Comparison of ENCODE assay signal across 1 cellular context in genomic region chr1:26363549-26364448, GRCh38.
TF ChIP-seq lines count a peak whose summit lies in the region.

No MANE protein-coding gene starts in this region.

TF ChIP-seq in HepG2, 621 proteins besides CTCF, POLR2A, EP300 and RAD21 (continued from another document and continues in another):
- TF ChIP-seq ZNF333 (CRISPR knock-in tag; IDR thresholded peaks at IDR 0.05; ENCODE audit: borderline replicate concordance) (no peak), JUND (CRISPR knock-in tag; IDR thresholded peaks at IDR 0.05) (no peak), NFKBIZ (CRISPR knock-in tag; IDR thresholded peaks at IDR 0.05) (no peak), ZNF331 (CRISPR knock-in tag; IDR thresholded peaks at IDR 0.05) (peak; percentile 52; the same call in 1 of the 2 replicates), CCDC6 (CRISPR knock-in tag; IDR thresholded peaks at IDR 0.05) (0 out of 2 replicates have a peak, but pooled peaks have one; percentile 14), DBP (CRISPR knock-in tag; IDR thresholded peaks at IDR 0.05; ENCODE audit: not compliant biosample characterization) (no peak), SIX1 (CRISPR knock-in tag; IDR thresholded peaks at IDR 0.05; ENCODE audit: borderline replicate concordance) (no peak), ZNF770 (CRISPR knock-in tag; IDR thresholded peaks at IDR 0.05) (peak; percentile 60), ZNF451 (CRISPR knock-in tag; IDR thresholded peaks at IDR 0.05) (0 out of 2 replicates have a peak, but pooled peaks have one; percentile 25), ZNF18 (CRISPR knock-in tag; IDR thresholded peaks at IDR 0.05; ENCODE audit: insufficient replicate concordance) (no peak), TIGD3 (CRISPR knock-in tag; IDR thresholded peaks at IDR 0.05; ENCODE audit: borderline replicate concordance) (no peak), ZNF367 (CRISPR knock-in tag; IDR thresholded peaks at IDR 0.05; ENCODE audit: borderline replicate concordance) (no peak), ZSCAN25 (CRISPR knock-in tag; IDR thresholded peaks at IDR 0.05) (no peak), SMAD1 (CRISPR knock-in tag; IDR thresholded peaks at IDR 0.05; ENCODE audit: borderline replicate concordance, low read depth) (no peak), ZSCAN5A (CRISPR knock-in tag; IDR thresholded peaks at IDR 0.05; ENCODE audit: borderline replicate concordance) (no peak), FOSL2 (CRISPR knock-in tag; IDR thresholded peaks at IDR 0.05) (peak; percentile 54), ELF3 (CRISPR knock-in tag; IDR thresholded peaks at IDR 0.05) (peak; percentile 56; the same call in 1 of the 2 replicates), ZNF580 (CRISPR knock-in tag; IDR thresholded peaks at IDR 0.05; ENCODE audit: borderline replicate concordance, low read depth) (peak; percentile 58; the same call in 1 of the 2 replicates), KLF9 (CRISPR knock-in tag; IDR thresholded peaks at IDR 0.05; ENCODE audit: low read depth) (no peak), KDM2A (CRISPR knock-in tag; IDR thresholded peaks at IDR 0.05; ENCODE audit: borderline replicate concordance, low read depth) (peak; percentile 87; the same call in 1 of the 2 replicates), TSC22D2 (CRISPR knock-in tag; IDR thresholded peaks at IDR 0.05; ENCODE audit: borderline replicate concordance) (0 out of 2 replicates have a peak, but pooled peaks have one; percentile 46), NFYC (CRISPR knock-in tag; IDR thresholded peaks at IDR 0.05) (no peak), ZNF773 (CRISPR knock-in tag; IDR thresholded peaks at IDR 0.05; ENCODE audit: borderline replicate concordance) (no peak), NCOR1 (IDR thresholded peaks at IDR 0.05; ENCODE audit: borderline replicate concordance, low read length) (no peak), HBP1 (CRISPR knock-in tag; IDR thresholded peaks at IDR 0.05; ENCODE audit: low read depth) (no peak), CERS6 (CRISPR knock-in tag; IDR thresholded peaks at IDR 0.05) (no peak), PITX1 (CRISPR knock-in tag; IDR thresholded peaks at IDR 0.05) (peak; percentile 37; the same call in 1 of the 2 replicates), CHD4 (IDR thresholded peaks at IDR 0.05; ENCODE audit: borderline replicate concordance, low read length) (no peak), ZNF501 (CRISPR knock-in tag; IDR thresholded peaks at IDR 0.05) (peak; percentile 56), PAXIP1 (CRISPR knock-in tag; conservative IDR thresholded peaks at IDR 0.05) (no peak), NR2F1 (CRISPR knock-in tag; IDR thresholded peaks at IDR 0.05) (no peak), HMGXB4 (CRISPR knock-in tag; IDR thresholded peaks at IDR 0.05; ENCODE audit: borderline replicate concordance in 1 of 2, low read depth in 1 of 2) (peak; percentile 53 to 76; a peak in 3 of 4 replicates), ZNF441 (CRISPR knock-in tag; IDR thresholded peaks at IDR 0.05; ENCODE audit: borderline replicate concordance) (peak; percentile 60; the same call in 1 of the 2 replicates), SOX6 (IDR thresholded peaks at IDR 0.05) (no peak), SOX6 (CRISPR knock-in tag; IDR thresholded peaks at IDR 0.05) (peak; percentile 50; the same call in 1 of the 2 replicates), NFKB2 (CRISPR knock-in tag; IDR thresholded peaks at IDR 0.05; ENCODE audit: borderline replicate concordance) (no peak), FOXP1 (IDR thresholded peaks at IDR 0.05) (no peak), FOXP1 (CRISPR knock-in tag; IDR thresholded peaks at IDR 0.05) (no peak), SOX5 (CRISPR knock-in tag; IDR thresholded peaks at IDR 0.05; ENCODE audit: borderline replicate concordance) (peak; percentile 33; the same call in 1 of the 2 replicates), MAX (IDR thresholded peaks at IDR 0.05) (peak; percentile 26; the same call in 1 of the 2 replicates), MTERF4 (CRISPR knock-in tag; IDR thresholded peaks at IDR 0.05) (no peak), ZNF235 (CRISPR knock-in tag; IDR thresholded peaks at IDR 0.05; ENCODE audit: borderline replicate concordance) (no peak), ZNF703 (CRISPR knock-in tag; IDR thresholded peaks at IDR 0.05; ENCODE audit: borderline replicate concordance) (no peak), RXRB (CRISPR knock-in tag; IDR thresholded peaks at IDR 0.05; ENCODE audit: borderline replicate concordance) (peak; percentile 65; the same call in 1 of the 2 replicates), ETS1 (CRISPR knock-in tag; IDR thresholded peaks at IDR 0.05) (no peak), PHF20 (CRISPR knock-in tag; IDR thresholded peaks at IDR 0.05) (no peak)
